In genomic region chr17:57597531-57598453, GRCh38 we compare ENCODE assay signal across 8 cellular contexts.
DNase-seq lines count a peak whose midpoint lies in the region; ATAC-seq lines count a peak whose summit lies in the region.

No MANE protein-coding gene starts in this region.

- H3K18ac ChIP-seq in trophoblast cell (ENCODE audit: low read length): no peak overlapping the region

- no peak overlapping the region for H3K14ac ChIP-seq in trophoblast cell (ENCODE audit: low read length)

- H3K36me3 Mint-ChIP-seq in activated naive CD8-positive, alpha-beta T cell: peaks cover 9% of the 10 kb centered on the region

- H3K79me1 ChIP-seq in trophoblast cell (ENCODE audit: low read length): no peaks in the 10 kb centered on the region

- H2BK120ac ChIP-seq in trophoblast cell (ENCODE audit: insufficient read depth, low read length, poor library complexity): no peak overlapping the region

- intact Hi-C loops in head of caudate nucleus (cut with DNase I): loop anchor here (5.0 kb wide), 1 partner anchor 75 kb away; no protein-coding TSS in a partner anchor

- H3K4me3 ChIP-seq in trophoblast cell (ENCODE audit: low read depth, low read length): no peak overlapping the region

- H3K4me3 Mint-ChIP-seq in activated naive CD8-positive, alpha-beta T cell: no peak overlapping the region

- DNase-seq in COLO829 (ENCODE audit: low spot score) (peak; percentile 82), HCEC 1CT (peak; percentile 59), NCI-H69 (lab: John Stamatoyannopoulos, UW) (peak; percentile 89), head of caudate nucleus (peak; percentile 60 to 93 (median 83)), trophoblast cell (peak; percentile 42 to 72)

- ATAC-seq in GM19035 (IDR thresholded peaks at IDR 0.05; ENCODE audit: unreplicated experiment): no peak
- no peak for ATAC-seq in HG03342 (IDR thresholded peaks at IDR 0.05; ENCODE audit: unreplicated experiment)

- H3K36me3 ChIP-seq in trophoblast cell (ENCODE audit: control insufficient read depth in 1 of 2, insufficient read depth in 2 of 2, low read length in 2 of 2): peaks cover 2 to 4% of the 10 kb centered on the region in 2 experiments

- H3K4me1 Mint-ChIP-seq in activated naive CD8-positive, alpha-beta T cell (ENCODE audit: low read depth): peaks cover 57% of the 10 kb centered on the region

- no peaks in the 10 kb centered on the region for H3K9me3 Mint-ChIP-seq in activated naive CD8-positive, alpha-beta T cell (ENCODE audit: low read depth)

- H3K79me2 ChIP-seq in trophoblast cell (ENCODE audit: control insufficient read depth, insufficient read depth, low read length, poor library complexity): no peaks in the 10 kb centered on the region

- no peak overlapping the region for H2BK5ac ChIP-seq in trophoblast cell (ENCODE audit: low read depth, low read length, poor library complexity)

- no peak overlapping the region for H4K8ac ChIP-seq in trophoblast cell (ENCODE audit: low read depth, low read length)

- peaks cover 5 to 11% of the 10 kb centered on the region in 2 experiments for H3K4me1 ChIP-seq in trophoblast cell (ENCODE audit: control insufficient read depth in 1 of 2, insufficient read depth in 2 of 2, low read length in 2 of 2)

- H3K27ac ChIP-seq in trophoblast cell (ENCODE audit: low read depth, low read length): no peak overlapping the region

- no peak overlapping the region for H4K91ac ChIP-seq in trophoblast cell (ENCODE audit: low read depth, low read length)

- H3K9ac ChIP-seq in trophoblast cell (ENCODE audit: low read length): no peak overlapping the region

- H3K4me2 ChIP-seq in trophoblast cell (ENCODE audit: low read length): no peak overlapping the region

- H3K27ac Mint-ChIP-seq in activated naive CD8-positive, alpha-beta T cell: peak overlapping the region; percentile 67

- no peak overlapping the region for H2AK5ac ChIP-seq in trophoblast cell (ENCODE audit: low read length)

- H3K23ac ChIP-seq in trophoblast cell (ENCODE audit: low read length): no peak overlapping the region

- no peak overlapping the region for H3K4ac ChIP-seq in trophoblast cell (ENCODE audit: low read depth, low read length)

- no peaks in the 10 kb centered on the region for H3K27me3 Mint-ChIP-seq in activated naive CD8-positive, alpha-beta T cell

- no peak overlapping the region for H2AFZ ChIP-seq in trophoblast cell (ENCODE audit: insufficient read depth, low read length, poor library complexity)

- no peak overlapping the region for H2BK12ac ChIP-seq in trophoblast cell (ENCODE audit: low read length)

- H3K9me3 ChIP-seq in trophoblast cell (ENCODE audit: insufficient read depth, low read depth, low read length): no peaks in the 10 kb centered on the region

- WGBS in trophoblast cell (ENCODE audit: extremely low coverage, insufficient coverage, insufficient read length): no CpG with 5 or more reads among the region's 8 CpGs

- no peak overlapping the region for H4K12ac ChIP-seq in trophoblast cell (ENCODE audit: low read depth, low read length)

- H3K27me3 ChIP-seq in trophoblast cell (ENCODE audit: insufficient read depth, low read length): no peaks in the 10 kb centered on the region
